In the genomic region with DNA sequence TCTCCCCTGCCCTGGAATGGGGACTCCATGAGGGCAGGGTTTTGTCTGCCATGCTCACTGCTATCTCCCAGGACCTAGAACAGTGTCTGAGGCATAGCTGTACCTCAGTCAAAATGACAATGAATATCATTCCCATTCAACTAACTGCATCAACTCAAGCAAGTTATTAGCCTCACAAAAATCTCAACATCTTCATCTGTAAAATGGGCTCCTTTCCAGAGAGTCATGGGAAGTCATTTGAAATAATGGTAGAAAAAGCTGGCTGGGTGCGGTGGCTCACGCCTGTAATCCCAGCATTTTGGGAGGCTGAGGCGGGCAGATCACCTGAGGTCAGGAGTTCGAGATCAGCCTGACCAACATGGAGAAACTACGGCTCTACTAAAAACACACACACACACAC, we compare ENCODE assay signal across 15 cellular contexts. TPM values are rescaled to one million over a fixed set of nuclear protein-coding genes. Genes with fewer than 3 reads are reported as not detected.
DNase-seq lines count a peak whose midpoint lies in the region; ATAC-seq and TF ChIP-seq lines count a peak whose summit lies in the region.
"Had no signal": no experiment of that assay in that cellular context is flagged by ENCODE, and none has a peak within 500 bp of the region (broad histone marks: within the 10 kb centered on the region; RNA-seq: fewer than 3 reads in every experiment).

No MANE protein-coding gene starts in this region.

- TF ChIP-seq CTCF in neural crest cell (conservative IDR thresholded peaks at IDR 0.05) = no peak

- H3K4me1 Mint-ChIP-seq in IgD-negative memory B cell = peaks cover 22 to 51% (median 46%) of the 10 kb centered on the region in 3 donors
- H3K4me1 Mint-ChIP-seq in dendritic cell treated with granulocyte-macrophage colony-stimulating factor and Interleukin-4, amounts not matched to agents 40 ng/mL and 50 ng/mL, for 4 days (ENCODE audit: low read depth) = peaks cover 82% of the 10 kb centered on the region
- H3K4me1 Mint-ChIP-seq in neural crest cell = peaks cover 40% of the 10 kb centered on the region

- intact Hi-C loops in dendritic cell treated with granulocyte-macrophage colony-stimulating factor and Interleukin-4, amounts not matched to agents 40 ng/mL and 50 ng/mL, for 4 days (cut with micrococcal nuclease) = no loop called here

- H3K27ac Mint-ChIP-seq in IgD-negative memory B cell = peak overlapping the region in 2 of 3 donors; percentile 81 to 86
- H3K27ac Mint-ChIP-seq in dendritic cell treated with granulocyte-macrophage colony-stimulating factor and Interleukin-4, amounts not matched to agents 40 ng/mL and 50 ng/mL, for 4 days = peak overlapping the region; percentile 38
- H3K27ac Mint-ChIP-seq in neural crest cell (ENCODE audit: unreplicated experiment) = peak overlapping the region; percentile 84

- no peak overlapping the region for H3K4me3 ChIP-seq in BLaER1
- H3K4me3 ChIP-seq: pancreas had no signal

- H3K4me2 ChIP-seq in BLaER1 = peak overlapping the region; percentile 98

- peak overlapping the region; percentile 58; the same call in 1 of the 2 replicates for H3K27ac ChIP-seq in BLaER1
- H3K27ac ChIP-seq: pancreas had no signal

- no peaks in the 10 kb centered on the region for H3K9me3 ChIP-seq in BLaER1
- H3K9me3 ChIP-seq: pancreas had no signal

- DNase-seq in neural crest cell (ENCODE audit: low read depth, low spot score) (no peak), NCI-H510A (lab: John Stamatoyannopoulos, UW) (no peak), RKO (ENCODE audit: low spot score) (no peak)
- DNase-seq: activated CD4-positive, alpha-beta T cell treated with anti-CD3 and anti-CD28 coated beads for 48 hours; amniotic stem cell; dorsolateral prefrontal cortex; foreskin melanocyte; NCI-H2171 treated with DMSO at 0.1 percent for 48 hours; pancreas had no signal

- peaks cover 3% of the 10 kb centered on the region for H3K36me3 Mint-ChIP-seq in IgD-negative memory B cell
- H3K36me3 Mint-ChIP-seq in dendritic cell treated with granulocyte-macrophage colony-stimulating factor and Interleukin-4, amounts not matched to agents 40 ng/mL and 50 ng/mL, for 4 days (ENCODE audit: low read depth) = peaks cover 53% of the 10 kb centered on the region
- no peaks in the 10 kb centered on the region for H3K36me3 Mint-ChIP-seq in neural crest cell (ENCODE audit: low read depth)

- H3K4me3 Mint-ChIP-seq in IgD-negative memory B cell (peak overlapping the region in 2 of 4 donors; percentile 78 to 87), neural crest cell (peak overlapping the region; percentile 52)
- no peak overlapping the region for H3K4me3 Mint-ChIP-seq in dendritic cell treated with granulocyte-macrophage colony-stimulating factor and Interleukin-4, amounts not matched to agents 40 ng/mL and 50 ng/mL, for 4 days

- peaks cover 85% of the 10 kb centered on the region for H3K4me1 ChIP-seq in BLaER1

- no peaks in the 10 kb centered on the region for H3K27me3 ChIP-seq in BLaER1
- H3K27me3 ChIP-seq: dorsolateral prefrontal cortex, pancreas had no signal

- peaks cover 98% of the 10 kb centered on the region for H4K20me1 ChIP-seq in BLaER1

- H3K27me3 Mint-ChIP-seq in IgD-negative memory B cell (no peaks in the 10 kb centered on the region), neural crest cell (ENCODE audit: low read depth) (peaks cover 11% of the 10 kb centered on the region)
- H3K27me3 Mint-ChIP-seq in dendritic cell treated with granulocyte-macrophage colony-stimulating factor and Interleukin-4, amounts not matched to agents 40 ng/mL and 50 ng/mL, for 4 days = no peaks in the 10 kb centered on the region

- no peaks in the 10 kb centered on the region for H3K9me3 Mint-ChIP-seq in IgD-negative memory B cell
- no peaks in the 10 kb centered on the region for H3K9me3 Mint-ChIP-seq in dendritic cell treated with granulocyte-macrophage colony-stimulating factor and Interleukin-4, amounts not matched to agents 40 ng/mL and 50 ng/mL, for 4 days
- no peaks in the 10 kb centered on the region for H3K9me3 Mint-ChIP-seq in neural crest cell

- peak overlapping the region; percentile 73; the same call in 1 of the 2 replicates for H3K9ac ChIP-seq in BLaER1

- ATAC-seq in GM21619 (IDR thresholded peaks at IDR 0.05; ENCODE audit: unreplicated experiment) = no peak
- no peak for ATAC-seq in GM18498 (IDR thresholded peaks at IDR 0.05; ENCODE audit: unreplicated experiment)
- ATAC-seq: pancreas had no signal

- peaks cover 80% of the 10 kb centered on the region for H3K36me3 ChIP-seq in BLaER1
- H3K36me3 ChIP-seq: pancreas had no signal

RNA-seq across cellular contexts. Expression of a gene that starts 9.4 kb away (rescaled TPM):
- 76.1 TPM for polyA plus RNA-seq in IgD-negative memory B cell
- 6.0 and 7.2 TPM in 2 replicates for total RNA-seq in neural crest cell
- total RNA-seq: M059J had no signal

RNA-seq across cellular contexts. Expression of a gene that starts 16.7 kb away (rescaled TPM):
- polyA plus RNA-seq in IgD-negative memory B cell = 65.3 TPM
- total RNA-seq in neural crest cell = 77.0 and 84.8 TPM in 2 replicates

RNA-seq across cellular contexts. Expression of a gene that starts 33.6 kb away (rescaled TPM):
- polyA plus RNA-seq in IgD-negative memory B cell = 51.4 TPM
- total RNA-seq in neural crest cell = 64.6 and 69.9 TPM in 2 replicates

RNA-seq across cellular contexts. Expression of a gene that starts 34.0 kb away (rescaled TPM):
- polyA plus RNA-seq in IgD-negative memory B cell = 22.4 TPM
- total RNA-seq in neural crest cell = 25.7 and 27.4 TPM in 2 replicates

RNA-seq across cellular contexts. Expression of a gene that starts 53.2 kb away (rescaled TPM):
- polyA plus RNA-seq in IgD-negative memory B cell = not detected
- not detected in 2 replicates for total RNA-seq in neural crest cell
- total RNA-seq: M059J had no signal
